ENCODE assay signal across 5 cellular contexts in genomic region chr20:24421071-24421470, GRCh38. TPM values are rescaled to one million over a fixed set of nuclear protein-coding genes. Genes with fewer than 3 reads are reported as not detected.
"Had no signal": no experiment of that assay in that cellular context is flagged by ENCODE, and none has a peak within 500 bp of the region (broad histone marks: within the 10 kb centered on the region; RNA-seq: fewer than 3 reads in every experiment).

No MANE protein-coding gene starts in this region.

- H2AFZ ChIP-seq: GM23338 had no signal

- DNase-seq: H9, HCEC 1CT, IMR-90 had no signal

- H3K4me2 ChIP-seq: GM23338 had no signal

- H3K4me3 ChIP-seq: GM23338 had no signal

RNA-seq across cellular contexts. Expression of gene SYNDIG1, which starts 48.4 kb away (rescaled TPM):
- total RNA-seq: HT-29, IMR-90 had no signal
